ENCODE assay signal across 1 cellular context in the genomic region with DNA sequence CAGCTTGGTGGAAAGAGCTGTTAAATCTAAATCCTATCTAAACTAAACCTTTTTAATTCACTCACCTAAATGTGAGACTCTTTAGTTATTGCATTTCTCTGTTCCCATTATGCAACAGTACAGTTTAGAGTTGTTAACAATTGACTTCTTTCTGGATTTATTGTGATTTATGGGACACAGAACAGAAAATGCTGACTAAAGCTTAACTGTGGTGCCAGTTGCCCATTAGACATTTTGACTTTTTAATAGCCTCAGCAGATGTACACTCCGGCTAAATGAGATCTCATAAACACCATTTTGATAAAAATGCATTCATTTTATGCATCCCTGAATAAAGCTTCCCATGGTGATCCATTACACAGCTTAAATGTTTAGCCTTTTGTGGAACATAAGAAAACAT.
TF ChIP-seq lines count a peak whose summit lies in the region.

No MANE protein-coding gene starts in this region.

TF ChIP-seq in H1, 55 proteins besides CTCF, POLR2A, EP300 and RAD21:
- peak; percentile 25; the same call in 1 of the 2 replicates for TF ChIP-seq MAFK (IDR thresholded peaks at IDR 0.05; ENCODE audit: low read depth, low read length)
- TF ChIP-seq SP1 (IDR thresholded peaks at IDR 0.05; ENCODE audit: low read depth, low read length), result no peak
